18 cellular contexts compared by ENCODE assay signal in the genomic region with DNA sequence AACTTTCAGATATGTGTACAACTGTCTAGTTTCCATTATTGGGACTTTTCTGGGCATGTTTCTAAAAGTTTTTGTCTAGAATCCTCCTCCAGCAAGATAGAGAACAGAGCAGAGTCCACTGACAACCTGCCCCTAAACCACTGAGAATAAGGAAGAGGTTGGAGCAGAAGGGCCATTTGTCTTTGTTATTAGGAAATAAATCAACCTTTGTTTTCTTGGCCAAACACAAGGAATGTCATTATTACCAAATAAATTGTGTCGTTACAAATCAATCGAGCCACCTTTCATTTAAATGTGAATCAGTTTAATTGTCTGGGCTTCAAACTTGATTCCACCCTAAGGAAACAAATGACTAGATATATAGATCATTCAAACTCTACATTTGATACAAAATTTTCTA.
"Had no signal": no experiment of that assay in that cellular context is flagged by ENCODE, and none has a peak within 500 bp of the region (broad histone marks: within the 10 kb centered on the region; RNA-seq: fewer than 3 reads in every experiment).

No MANE protein-coding gene starts in this region.

- H3K36me3 Mint-ChIP-seq: immature natural killer cell, memory B cell had no signal

- H3K4me3 Mint-ChIP-seq: immature natural killer cell, memory B cell had no signal

- H3K27ac Mint-ChIP-seq: immature natural killer cell, memory B cell had no signal

- H3K4me1 Mint-ChIP-seq: immature natural killer cell, memory B cell had no signal

- H3K9me3 Mint-ChIP-seq: immature natural killer cell, memory B cell had no signal

- DNase-seq: dermis blood vessel endothelial cell; dorsolateral prefrontal cortex; effector CD4-positive, alpha-beta T cell; effector memory CD4-positive, alpha-beta T cell; foreskin keratinocyte; heart left ventricle; hypothalamus; immature natural killer cell; islet precursor cell; kidney; kidney glomerular epithelial cell; left colon; left lung; left ventricle myocardium superior; mammary epithelial cell; mesendoderm; midbrain had no signal
